Comparison of ENCODE assay signal across 25 cellular contexts in genomic region chr20:19381947-19382346, GRCh38.
"Had no signal": no experiment of that assay in that cellular context is flagged by ENCODE, and none has a peak within 500 bp of the region (broad histone marks: within the 10 kb centered on the region; RNA-seq: fewer than 3 reads in every experiment).

No MANE protein-coding gene starts in this region.

- H3K27me3 Mint-ChIP-seq: progenitor cell of endocrine pancreas; stimulated activated naive CD8-positive, alpha-beta T cell treated with anti-CD3 and anti-CD28 coated beads, Interleukin-15, Interleukin-2, amounts not matched to agents 100 ng/mL and 50 ng/mL, for 24 hours; type B pancreatic cell had no signal

- H3K27me3 ChIP-seq: left lung, ovary, tibial nerve, uterus had no signal

- H3K4me1 ChIP-seq: left lung, tibial nerve, uterus had no signal

- H3K36me3 ChIP-seq: left lung, lower lobe of right lung, ovary, tibial nerve, uterus had no signal

- DNase-seq: immature natural killer cell; kidney; left colon; left lung; lower lobe of right lung; mammary epithelial cell; mesenchymal stem cell; naive B cell; natural killer cell; nephron progenitor cell; ovary; stimulated activated CD4-positive, alpha-beta T cell treated with anti-CD3 and anti-CD28 coated beads, Interleukin-12 subunit alpha, Interleukin-12 subunit beta, amount 100 ng/mL, for 4 hours; stimulated activated CD4-positive, alpha-beta T cell treated with anti-CD3 and anti-CD28 coated beads, Interleukin-15, amount 100 ng/mL, for 24 hours; stimulated activated CD4-positive, alpha-beta T cell treated with anti-CD3 and anti-CD28 coated beads, Interleukin-2, amount 100 ng/mL, for 24 hours; stimulated activated CD4-positive, alpha-beta T cell treated with anti-CD3 and anti-CD28 coated beads, Interleukin-4, amount 100 ng/mL, for 1 hour; stimulated activated naive CD4-positive, alpha-beta T cell; uterus had no signal

- H3K9me3 ChIP-seq: left lung, lower lobe of right lung, ovary, tibial nerve, uterus had no signal

- H3K27ac ChIP-seq: left lung, lower lobe of right lung, ovary, skin epidermis, tibial nerve, uterus had no signal

- H3K4me1 Mint-ChIP-seq: immature natural killer cell, naive B cell, natural killer cell had no signal

- H3K4me3 Mint-ChIP-seq: immature natural killer cell; mesothelial cell of epicardium; naive B cell; natural killer cell; nephron progenitor cell; stimulated activated naive CD8-positive, alpha-beta T cell treated with anti-CD3 and anti-CD28 coated beads, Interleukin-15, Interleukin-2, amounts not matched to agents 100 ng/mL and 50 ng/mL, for 24 hours; type B pancreatic cell had no signal

- H3K36me3 Mint-ChIP-seq: immature natural killer cell, mesothelial cell of epicardium, naive B cell, natural killer cell, type B pancreatic cell had no signal

- ATAC-seq: left colon, left lung, lower lobe of right lung, natural killer cell, right cardiac atrium, sciatic nerve had no signal

- H3K27ac Mint-ChIP-seq: immature natural killer cell; mesothelial cell of epicardium; naive B cell; natural killer cell; nephron progenitor cell; progenitor cell of endocrine pancreas; stimulated activated naive CD8-positive, alpha-beta T cell treated with anti-CD3 and anti-CD28 coated beads, Interleukin-15, Interleukin-2, amounts not matched to agents 100 ng/mL and 50 ng/mL, for 24 hours; type B pancreatic cell had no signal

- H3K4me3 ChIP-seq: left lung, lower lobe of right lung, ovary, skin epidermis, tibial nerve, uterus had no signal

- H3K9me3 Mint-ChIP-seq: immature natural killer cell; natural killer cell; nephron progenitor cell; stimulated activated naive CD8-positive, alpha-beta T cell treated with anti-CD3 and anti-CD28 coated beads, Interleukin-15, Interleukin-2, amounts not matched to agents 100 ng/mL and 50 ng/mL, for 24 hours; type B pancreatic cell had no signal
